35 cellular contexts compared by ENCODE assay signal in the genomic region with DNA sequence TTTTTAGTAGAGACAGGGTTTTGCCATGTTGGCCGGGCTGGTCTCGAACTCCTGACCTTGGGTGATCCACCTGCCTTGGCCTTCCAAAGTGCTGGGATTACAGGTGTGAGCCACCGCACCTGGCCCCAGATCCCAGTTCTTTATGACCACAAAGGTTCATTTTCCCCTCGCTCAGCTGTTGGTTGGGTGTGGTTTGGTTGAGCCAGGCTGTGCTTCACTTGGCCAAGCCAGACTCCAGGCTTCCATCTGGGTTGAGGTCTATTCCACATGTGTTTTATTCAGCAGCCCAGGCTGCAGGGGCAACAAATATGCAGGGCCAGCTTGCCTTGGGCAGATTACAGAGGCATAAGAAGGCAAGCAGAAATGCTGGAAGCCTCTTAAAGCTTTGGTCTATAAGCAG. TPM values are rescaled to one million over a fixed set of nuclear protein-coding genes. Genes with fewer than 3 reads are reported as not detected.
"Had no signal": no experiment of that assay in that cellular context is flagged by ENCODE, and none has a peak within 500 bp of the region (broad histone marks: within the 10 kb centered on the region; RNA-seq: fewer than 3 reads in every experiment).

No MANE protein-coding gene starts in this region.

- H3K27ac Mint-ChIP-seq: activated CD4-positive, alpha-beta T cell treated with anti-CD3 and anti-CD28 coated beads, Interleukin-2, amount 10 ng/mL, durations not matched to agents 24 days and 14 days; activated CD8-positive, alpha-beta T cell treated with anti-CD3 and anti-CD28 coated beads for 36 hours; activated naive CD8-positive, alpha-beta T cell treated with anti-CD3 and anti-CD28 coated beads for 36 hours; activated T-cell treated with anti-CD3 and anti-CD28 coated beads, Interleukin-2, amount 50 U/mL, for 72 hours; activated T-helper 17 cell treated with anti-CD3 and anti-CD28 coated beads, Interleukin-2, amount 50 U/mL, for 72 hours had no signal

- H3K9me3 ChIP-seq: Peyer's patch had no signal

- H3K27me3 ChIP-seq: Peyer's patch had no signal

- H3K36me3 ChIP-seq: Peyer's patch had no signal

- H3K4me3 ChIP-seq: Peyer's patch had no signal

- DNase-seq: activated CD4-positive, alpha-beta T cell treated with anti-CD3 and anti-CD28 coated beads for 1 hour; activated CD4-positive, alpha-beta T cell treated with anti-CD3 and anti-CD28 coated beads, Interleukin-2, amount 10 ng/mL, durations not matched to agents 24 days and 14 days; activated CD4-positive, alpha-beta T cell treated with anti-CD3 and anti-CD28 coated beads, Interleukin-2, amount 50 U/mL, for 4 hours; activated CD4-positive, CD25-positive, alpha-beta regulatory T cell; activated CD8-positive, alpha-beta T cell treated with anti-CD3 and anti-CD28 coated beads for 36 hours; activated effector memory CD4-positive, alpha-beta T cell treated with anti-CD3 and anti-CD28 coated beads, Interleukin-2, amount 50 U/mL, for 16 hours; activated naive CD4-positive, alpha-beta T cell; activated naive CD4-positive, alpha-beta T cell treated with anti-CD3 and anti-CD28 coated beads, Interleukin-2, amount 50 U/mL, for 16 hours; activated naive CD8-positive, alpha-beta T cell treated with anti-CD3 and anti-CD28 coated beads for 36 hours; activated T-cell treated with anti-CD3 and anti-CD28 coated beads, Interleukin-2, amount 50 U/mL, for 1 hour; activated T-cell treated with anti-CD3 and anti-CD28 coated beads, Interleukin-2, amount 50 U/mL, for 72 hours; amniotic stem cell; aorta; MM.1S; MV-4-11; NCI-H1092; NCI-H1436 treated with DMSO at 0.1 percent for 48 hours; NCI-H1694 treated with DMSO at 0.1 percent for 48 hours; NCI-H2029; NCI-H345; NCI-H526; NCI-H748 treated with DMSO at 0.1 percent for 48 hours; NK-92 treated with Interleukin-12 subunit alpha and Interleukin-12 subunit beta, amount 100 ng/mL, for 24 hours; PC-3; Peyer's patch; SW 1271; T-helper 1 cell; T-helper 2 cell; T-helper 9 cell had no signal

- H3K4me1 Mint-ChIP-seq: activated CD4-positive, alpha-beta T cell treated with anti-CD3 and anti-CD28 coated beads, Interleukin-2, amount 10 ng/mL, durations not matched to agents 24 days and 14 days; activated naive CD8-positive, alpha-beta T cell treated with anti-CD3 and anti-CD28 coated beads for 36 hours; activated T-helper 17 cell treated with anti-CD3 and anti-CD28 coated beads, Interleukin-2, amount 50 U/mL, for 72 hours had no signal

- H3K36me3 Mint-ChIP-seq: activated naive CD8-positive, alpha-beta T cell treated with anti-CD3 and anti-CD28 coated beads for 36 hours had no signal

- H3K4me3 Mint-ChIP-seq: activated CD4-positive, alpha-beta T cell treated with anti-CD3 and anti-CD28 coated beads, Interleukin-2, amount 10 ng/mL, durations not matched to agents 24 days and 14 days; activated CD8-positive, alpha-beta T cell treated with anti-CD3 and anti-CD28 coated beads for 36 hours; activated naive CD8-positive, alpha-beta T cell treated with anti-CD3 and anti-CD28 coated beads for 36 hours; activated T-cell treated with anti-CD3 and anti-CD28 coated beads, Interleukin-2, amount 50 U/mL, for 72 hours; activated T-helper 17 cell treated with anti-CD3 and anti-CD28 coated beads, Interleukin-2, amount 50 U/mL, for 72 hours had no signal

- H3K9me3 Mint-ChIP-seq: activated CD4-positive, alpha-beta T cell treated with anti-CD3 and anti-CD28 coated beads, Interleukin-2, amount 10 ng/mL, durations not matched to agents 24 days and 14 days; activated CD8-positive, alpha-beta T cell treated with anti-CD3 and anti-CD28 coated beads for 36 hours; activated naive CD8-positive, alpha-beta T cell treated with anti-CD3 and anti-CD28 coated beads for 36 hours; activated T-cell treated with anti-CD3 and anti-CD28 coated beads, Interleukin-2, amount 50 U/mL, for 72 hours; activated T-helper 17 cell treated with anti-CD3 and anti-CD28 coated beads, Interleukin-2, amount 50 U/mL, for 72 hours had no signal

- H3K9ac ChIP-seq: KMS-11 had no signal

- H3K4me1 ChIP-seq: Peyer's patch had no signal

- H3K27me3 Mint-ChIP-seq: activated CD8-positive, alpha-beta T cell treated with anti-CD3 and anti-CD28 coated beads for 36 hours; activated naive CD8-positive, alpha-beta T cell treated with anti-CD3 and anti-CD28 coated beads for 36 hours had no signal

- ATAC-seq: activated CD8-positive, alpha-beta T cell treated with anti-CD3 and anti-CD28 coated beads for 36 hours; activated T-cell treated with anti-CD3 and anti-CD28 coated beads, Interleukin-2, amount 50 U/mL, for 72 hours; activated T-helper 17 cell treated with anti-CD3 and anti-CD28 coated beads, Interleukin-2, amount 50 U/mL, for 72 hours; PC-3; Right ventricle myocardium inferior had no signal

- H3K27ac ChIP-seq: KMS-11, Peyer's patch, RWPE1, VCaP had no signal

RNA-seq across cellular contexts. Expression of a gene that starts 13.7 kb away (rescaled TPM):
- total RNA-seq: activated CD4-positive, alpha-beta T cell treated with anti-CD3 and anti-CD28 coated beads, Interleukin-2, amount 10 ng/mL, durations not matched to agents 24 days and 14 days; activated CD8-positive, alpha-beta memory T cell treated with anti-CD3 and anti-CD28 coated beads for 36 hours; activated CD8-positive, alpha-beta T cell treated with anti-CD3 and anti-CD28 coated beads for 36 hours; activated naive CD8-positive, alpha-beta T cell treated with anti-CD3 and anti-CD28 coated beads for 36 hours; activated T-cell treated with anti-CD3 and anti-CD28 coated beads, Interleukin-2, amount 50 U/mL, for 72 hours; activated T-helper 17 cell treated with anti-CD3 and anti-CD28 coated beads, Interleukin-2, amount 50 U/mL, for 72 hours had no signal
